In genomic region chr12:131862994-131863710, GRCh38 we compare ENCODE assay signal across 3 cellular contexts.
A peak's percentile ranks its signal among the peaks of the same experiment; 100 is the strongest.
TF ChIP-seq lines count a peak whose summit lies in the region.

No MANE protein-coding gene starts in this region.

TF ChIP-seq in IMR-90, 13 proteins besides CTCF, POLR2A, EP300 and RAD21:
- TF ChIP-seq MAFK (IDR thresholded peaks at IDR 0.05; ENCODE audit: low read depth, low read length) (peak; percentile 96), CEBPB (IDR thresholded peaks at IDR 0.05; ENCODE audit: low read depth, low read length) (peak; percentile 74), RFX5 (IDR thresholded peaks at IDR 0.05; ENCODE audit: low read depth, low read length) (no peak)

TF ChIP-seq in K562, 482 proteins besides CTCF, POLR2A, EP300 and RAD21 (continues in another document):
- 0 out of 2 replicates have a peak, but pooled peaks have one; percentile 8 for TF ChIP-seq SMARCE1 (IDR thresholded peaks at IDR 0.05)
- no peak for TF ChIP-seq ZC3H11A (IDR thresholded peaks at IDR 0.05; ENCODE audit: low read depth, low read length)
- TF ChIP-seq NFATC3 (IDR thresholded peaks at IDR 0.05), result no peak
- TF ChIP-seq NKRF (IDR thresholded peaks at IDR 0.05; ENCODE audit: borderline replicate concordance), result no peak
- TF ChIP-seq POLR2AphosphoS2 (IDR thresholded peaks at IDR 0.05; ENCODE audit: low read length), result no peak
- TF ChIP-seq NFXL1 (CRISPR knock-in tag; IDR thresholded peaks at IDR 0.05), result no peak
- TF ChIP-seq ZNF717 (CRISPR knock-in tag; IDR thresholded peaks at IDR 0.05), result no peak
- 0 out of 2 replicates have a peak, but pooled peaks have one; percentile 14 for TF ChIP-seq MYC (IDR thresholded peaks at IDR 0.05; ENCODE audit: low read depth, low read length)
- TF ChIP-seq MYC (CRISPR knock-in tag; IDR thresholded peaks at IDR 0.05; ENCODE audit: borderline replicate concordance, low read depth), result no peak
- peak; percentile 57; the same call in 1 of the 2 replicates for TF ChIP-seq CEBPG (CRISPR knock-in tag; IDR thresholded peaks at IDR 0.05)
- TF ChIP-seq CEBPG (tag; conservative IDR thresholded peaks at IDR 0.05 in 1 of 2, IDR thresholded peaks at IDR 0.05 in 1 of 2), result peak; percentile 32 to 69
- TF ChIP-seq IRF2 (CRISPR knock-in tag; IDR thresholded peaks at IDR 0.05), result no peak
- no peak for TF ChIP-seq COPS2 (conservative IDR thresholded peaks at IDR 0.05)
- no peak for TF ChIP-seq USF1 (CRISPR knock-in tag; IDR thresholded peaks at IDR 0.05)
- 0 out of 2 replicates have a peak, but pooled peaks have one; percentile 18 for TF ChIP-seq SMARCA4 (IDR thresholded peaks at IDR 0.05)
- TF ChIP-seq GMEB1 (CRISPR knock-in tag; IDR thresholded peaks at IDR 0.05), result no peak
- TF ChIP-seq FOXJ3 (CRISPR knock-in tag; IDR thresholded peaks at IDR 0.05), result no peak
- no peak for TF ChIP-seq MECOM (CRISPR knock-in tag; IDR thresholded peaks at IDR 0.05)
- TF ChIP-seq BHLHE40 (IDR thresholded peaks at IDR 0.05; ENCODE audit: low read length), result peak; percentile 4; the same call in 1 of the 2 replicates
- TF ChIP-seq DNMT1 (IDR thresholded peaks at IDR 0.05), result no peak
- peak; percentile 96 for TF ChIP-seq MAFK (IDR thresholded peaks at IDR 0.05; ENCODE audit: low read length)
- TF ChIP-seq ZBTB12 (CRISPR knock-in tag; IDR thresholded peaks at IDR 0.05), result no peak
- no peak for TF ChIP-seq ZFP30 (CRISPR knock-in tag; IDR thresholded peaks at IDR 0.05; ENCODE audit: borderline replicate concordance)
- 0 out of 4 replicates have a peak, but pooled peaks of 1 of the 2 experiments have one; percentile 26 for TF ChIP-seq MLLT1 (IDR thresholded peaks at IDR 0.05)
- no peak for TF ChIP-seq XRCC3 (IDR thresholded peaks at IDR 0.05)
- TF ChIP-seq CBFB (CRISPR knock-in tag; IDR thresholded peaks at IDR 0.05), result no peak

TF ChIP-seq in liver, 16 proteins besides CTCF, POLR2A, EP300 and RAD21:
- TF ChIP-seq GABPA (IDR thresholded peaks at IDR 0.05 in 1 of 2, conservative IDR thresholded peaks at IDR 0.05 in 1 of 2) (no peak), HNF4G (IDR thresholded peaks at IDR 0.05) (no peak), EGR1 (IDR thresholded peaks at IDR 0.05; ENCODE audit: low read depth in 2 of 2) (no peak)
TF ChIP-seq in liver: peak in this region for 0.
